In genomic region chr5:149656576-149657182, GRCh38 we compare ENCODE assay signal across 8 cellular contexts.
DNase-seq lines count a peak whose midpoint lies in the region; ATAC-seq and TF ChIP-seq lines count a peak whose summit lies in the region.
"Had no signal": no experiment of that assay in that cellular context is flagged by ENCODE, and none has a peak within 500 bp of the region (broad histone marks: within the 10 kb centered on the region; RNA-seq: fewer than 3 reads in every experiment).

No MANE protein-coding gene starts in this region.

- H3K27me3 ChIP-seq in GM06990 (replicated peaks; ENCODE audit: control insufficient read depth, insufficient read depth, low read length) (no peaks in the 10 kb centered on the region), right atrium auricular region (no peaks in the 10 kb centered on the region)

- ATAC-seq in HG02884 (IDR thresholded peaks at IDR 0.05; ENCODE audit: unreplicated experiment): no peak
- no peak for ATAC-seq in HG03139 (IDR thresholded peaks at IDR 0.05; ENCODE audit: unreplicated experiment)

- peaks cover 0 to 9% of the 10 kb centered on the region in 2 donors for H3K4me1 ChIP-seq in right atrium auricular region

- no peaks in the 10 kb centered on the region for H3K9me3 ChIP-seq in right atrium auricular region

- no peak overlapping the region for H3K4me3 ChIP-seq in GM06990 (replicated peaks; ENCODE audit: low read depth, low read length)
- H3K4me3 ChIP-seq in WI38 (ENCODE audit: low read depth, low read length): no peak overlapping the region
- no peak overlapping the region for H3K4me3 ChIP-seq in right atrium auricular region

- DNase-seq in GM06990 (ENCODE audit: extremely low read depth, insufficient read length) (no peak), LHCN-M2 (ENCODE audit: low read depth) (peak; percentile 24), right atrium auricular region (ENCODE audit: low spot score) (no peak), hypothalamus (lab: John Stamatoyannopoulos, UW) (no peak)
- DNase-seq: naive B cell had no signal

- H3K36me3 ChIP-seq in GM06990 (ENCODE audit: control insufficient read depth, insufficient read depth, low read length) (no peaks in the 10 kb centered on the region), right atrium auricular region (no peaks in the 10 kb centered on the region)

- TF ChIP-seq CTCF in GM06990 (IDR thresholded peaks at IDR 0.05; ENCODE audit: insufficient read depth, low read length, poor library complexity, severe bottlenecking) (peak; percentile 84), WI38 (IDR thresholded peaks at IDR 0.05; ENCODE audit: low read depth, low read length) (peak; percentile 59), right atrium auricular region (IDR thresholded peaks at IDR 0.05) (peak; percentile 46 to 70)

- H3K27ac ChIP-seq in right atrium auricular region: no peak overlapping the region
